18 cellular contexts compared by ENCODE assay signal in the genomic region with DNA sequence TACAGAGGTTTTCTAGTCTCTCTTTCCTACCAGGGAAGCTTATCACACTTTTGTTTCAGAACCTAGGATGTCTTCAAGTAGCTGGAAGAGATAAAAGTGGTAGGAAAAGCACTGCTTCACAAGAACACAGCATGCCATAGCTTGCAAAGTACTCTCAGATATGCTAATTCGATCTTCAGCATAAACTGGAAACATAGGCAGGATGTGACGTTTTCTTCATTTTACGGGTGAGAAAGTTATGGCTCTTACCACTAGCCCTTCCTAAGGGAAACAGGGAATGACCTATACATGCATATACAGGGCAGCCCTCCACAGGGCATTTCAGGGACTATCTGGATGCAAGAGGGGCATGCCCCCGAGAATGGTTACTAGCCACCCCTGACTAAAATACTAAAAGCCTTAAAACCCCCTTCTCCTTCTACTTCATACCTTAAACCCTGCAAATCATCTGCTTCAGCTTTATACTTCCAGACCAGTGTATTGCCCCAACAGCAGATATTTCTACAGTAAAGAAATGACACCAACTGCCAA. TPM values are rescaled to one million over a fixed set of nuclear protein-coding genes. Genes with fewer than 3 reads are reported as not detected.
DNase-seq lines count a peak whose midpoint lies in the region; ATAC-seq and TF ChIP-seq lines count a peak whose summit lies in the region.
"Had no signal": no experiment of that assay in that cellular context is flagged by ENCODE, and none has a peak within 500 bp of the region (broad histone marks: within the 10 kb centered on the region; RNA-seq: fewer than 3 reads in every experiment).

No MANE protein-coding gene starts in this region.

- TSS peak; percentile 0 for BruUV-seq in PC-3 (replicated peaks; lab: Mats Ljungman, UMichigan)

- H3K4me3 ChIP-seq in PC-3 (ENCODE audit: low read length) (peak overlapping the region; percentile 69), endodermal cell (ENCODE audit: low read length) (peak overlapping the region; percentile 37)
- H3K4me3 ChIP-seq: HAP-1 had no signal

- peaks cover 97% of the 10 kb centered on the region for H3K4me1 ChIP-seq in PC-3 (ENCODE audit: insufficient read depth, low read length)
- H3K4me1 ChIP-seq in endodermal cell (ENCODE audit: control insufficient read depth, insufficient read depth, low read length) = peaks cover 29% of the 10 kb centered on the region
- H3K4me1 ChIP-seq: HAP-1 had no signal

- intact Hi-C loops in PC-3 (cut with micrococcal nuclease) = loop anchor here (5.0 to 10.0 kb wide), 2 partner anchors 275 to 292 kb away; partner anchors contain the start of gene CD55

- no peak for TF ChIP-seq CTCF in C4-2B (conservative IDR thresholded peaks at IDR 0.05)
- no peak for TF ChIP-seq CTCF in PC-3 (conservative IDR thresholded peaks at IDR 0.05; ENCODE audit: low read depth, low read length)
- TF ChIP-seq CTCF in endodermal cell (conservative IDR thresholded peaks at IDR 0.05) = no peak
- no peak for TF ChIP-seq CTCF in nephron (IDR thresholded peaks at IDR 0.05; ENCODE audit: unreplicated experiment in 3 of 3)

- CTCF ChIA-PET in PC-3 (lab: Charles Lee) = interaction anchor here (0.6 to 0.8 kb wide), 2 partner anchors 167 to 366 kb away, joined by 3 to 4 read pairs; no protein-coding TSS in a partner anchor

- H3K9me3 ChIP-seq in PC-3 (ENCODE audit: low read length) (no peaks in the 10 kb centered on the region), endodermal cell (ENCODE audit: control insufficient read depth, low read length) (no peaks in the 10 kb centered on the region)
- H3K9me3 ChIP-seq: HAP-1 had no signal

- H3K79me2 ChIP-seq in PC-3 (ENCODE audit: low read length) = peaks cover 71% of the 10 kb centered on the region

- 68 to 83% methylated on average over 3 to 4 of the region's 4 CpGs for WGBS in endodermal cell (ENCODE audit: insufficient coverage in 1 of 2, insufficient read length in 1 of 2), 2 experiments

- peaks cover 76% of the 10 kb centered on the region for H3K4me1 Mint-ChIP-seq in endodermal cell
- H3K4me1 Mint-ChIP-seq in nephron = peaks cover 37% of the 10 kb centered on the region
- H3K4me1 Mint-ChIP-seq in activated naive CD8-positive, alpha-beta T cell treated with anti-CD3 and anti-CD28 coated beads, Interleukin-2, amount 50 U/mL, for 24 hours = no peaks in the 10 kb centered on the region
- H3K4me1 Mint-ChIP-seq: activated naive CD8-positive, alpha-beta T cell treated with anti-CD3 and anti-CD28 coated beads for 36 hours; natural killer cell had no signal

- H3K4me2 ChIP-seq in PC-3 (ENCODE audit: low read length) = peak overlapping the region; percentile 89

- POLR2A ChIA-PET in PC-3 (lab: Charles Lee; ENCODE audit: unreplicated experiment) = interaction anchor here (0.6 to 6.3 kb wide), 5 partner anchors 10 to 171 kb away, joined by 3 to 81 read pairs (median 8); partner anchors contain the start of gene PFKFB2

- DNase-seq in PC-3 (peak; percentile 73), endodermal cell (no peak), SIG-M5 (lab: John Stamatoyannopoulos, UW) (no peak), T-helper 9 cell (no peak), NCI-H128 (lab: John Stamatoyannopoulos, UW; ENCODE audit: unreplicated experiment) (no peak)
- DNase-seq in activated naive CD8-positive, alpha-beta T cell treated with anti-CD3 and anti-CD28 coated beads, Interleukin-2, amount 50 U/mL, for 24 hours = no peak
- DNase-seq: activated naive CD8-positive, alpha-beta T cell treated with anti-CD3 and anti-CD28 coated beads for 36 hours; caudate nucleus; effector memory CD8-positive, alpha-beta T cell; GDM1; natural killer cell; stimulated activated CD4-positive, alpha-beta T cell treated with anti-CD3 and anti-CD28 coated beads, Interleukin-15, amount 100 ng/mL, for 24 hours had no signal

- H3K9me2 ChIP-seq in PC-3 (replicated peaks; ENCODE audit: low read length) = no peaks in the 10 kb centered on the region

- H3K27me3 ChIP-seq in PC-3 (ENCODE audit: low read length) (no peaks in the 10 kb centered on the region), endodermal cell (ENCODE audit: control insufficient read depth, insufficient read depth, low read length, poor library complexity, severe bottlenecking) (peaks cover 24% of the 10 kb centered on the region)

- H3K27me3 Mint-ChIP-seq in endodermal cell (ENCODE audit: insufficient read depth) (peaks cover 8% of the 10 kb centered on the region), nephron (ENCODE audit: low read depth) (peaks cover 37% of the 10 kb centered on the region)
- H3K27me3 Mint-ChIP-seq in activated naive CD8-positive, alpha-beta T cell treated with anti-CD3 and anti-CD28 coated beads, Interleukin-2, amount 50 U/mL, for 24 hours = peaks cover 52% of the 10 kb centered on the region

- H3K27ac Mint-ChIP-seq in endodermal cell = peak overlapping the region; percentile 52
- H3K27ac Mint-ChIP-seq in nephron = peak overlapping the region; percentile 26 to 69 (median 62)
- H3K27ac Mint-ChIP-seq in activated naive CD8-positive, alpha-beta T cell treated with anti-CD3 and anti-CD28 coated beads, Interleukin-2, amount 50 U/mL, for 24 hours = no peak overlapping the region
- H3K27ac Mint-ChIP-seq: activated naive CD8-positive, alpha-beta T cell treated with anti-CD3 and anti-CD28 coated beads for 36 hours; effector memory CD8-positive, alpha-beta T cell; natural killer cell; stimulated activated naive CD8-positive, alpha-beta T cell treated with anti-CD3 and anti-CD28 coated beads, Interleukin-15, Interleukin-2, amounts not matched to agents 100 ng/mL and 50 ng/mL, for 24 hours had no signal

- H3K9me3 Mint-ChIP-seq in endodermal cell = no peaks in the 10 kb centered on the region
- H3K9me3 Mint-ChIP-seq in nephron = no peaks in the 10 kb centered on the region
- H3K9me3 Mint-ChIP-seq in activated naive CD8-positive, alpha-beta T cell treated with anti-CD3 and anti-CD28 coated beads, Interleukin-2, amount 50 U/mL, for 24 hours = no peaks in the 10 kb centered on the region
- H3K9me3 Mint-ChIP-seq: activated naive CD8-positive, alpha-beta T cell treated with anti-CD3 and anti-CD28 coated beads for 36 hours; effector memory CD8-positive, alpha-beta T cell; natural killer cell; stimulated activated naive CD8-positive, alpha-beta T cell treated with anti-CD3 and anti-CD28 coated beads, Interleukin-15, Interleukin-2, amounts not matched to agents 100 ng/mL and 50 ng/mL, for 24 hours had no signal

- no peak overlapping the region for H2AFZ ChIP-seq in PC-3 (ENCODE audit: low read length)

- peak overlapping the region; percentile 97; the same call in 1 of the 2 replicates for H3K27ac ChIP-seq in C4-2B
- peak overlapping the region; percentile 95 for H3K27ac ChIP-seq in PC-3 (ENCODE audit: low read length)
- no peak overlapping the region for H3K27ac ChIP-seq in endodermal cell (ENCODE audit: low read depth, low read length)

- no peaks in the 10 kb centered on the region for H4K20me1 ChIP-seq in PC-3 (ENCODE audit: low read length)

- H3F3A ChIP-seq in PC-3 (ENCODE audit: low read length, unreplicated experiment) = peaks cover 31% of the 10 kb centered on the region

- no peak for ATAC-seq in PC-3
- ATAC-seq in activated naive CD8-positive, alpha-beta T cell treated with anti-CD3 and anti-CD28 coated beads, Interleukin-2, amount 50 U/mL, for 24 hours = no peak
- ATAC-seq: effector memory CD8-positive, alpha-beta T cell; natural killer cell had no signal

- peak overlapping the region; percentile 85 for H3K9ac ChIP-seq in PC-3 (ENCODE audit: low read length)
- no peak overlapping the region for H3K9ac ChIP-seq in endodermal cell (ENCODE audit: extremely low read depth, low read length, poor library complexity, severe bottlenecking)

- H3K36me3 ChIP-seq in PC-3 (ENCODE audit: low read depth, low read length) (peaks cover 8% of the 10 kb centered on the region), endodermal cell (ENCODE audit: control insufficient read depth, insufficient read depth, low read length) (no peaks in the 10 kb centered on the region)
- H3K36me3 ChIP-seq: HAP-1 had no signal

- H3K36me3 Mint-ChIP-seq in endodermal cell (ENCODE audit: low read depth) (no peaks in the 10 kb centered on the region), nephron (ENCODE audit: low read depth) (no peaks in the 10 kb centered on the region)
- no peaks in the 10 kb centered on the region for H3K36me3 Mint-ChIP-seq in activated naive CD8-positive, alpha-beta T cell treated with anti-CD3 and anti-CD28 coated beads, Interleukin-2, amount 50 U/mL, for 24 hours (ENCODE audit: low read depth)
- H3K36me3 Mint-ChIP-seq: activated naive CD8-positive, alpha-beta T cell treated with anti-CD3 and anti-CD28 coated beads for 36 hours; natural killer cell had no signal

- H3K4me3 Mint-ChIP-seq in endodermal cell (peak overlapping the region; percentile 8), nephron (peak overlapping the region in 1 of 3 experiments; percentile 79)
- H3K4me3 Mint-ChIP-seq in activated naive CD8-positive, alpha-beta T cell treated with anti-CD3 and anti-CD28 coated beads, Interleukin-2, amount 50 U/mL, for 24 hours = no peak overlapping the region
- H3K4me3 Mint-ChIP-seq: activated naive CD8-positive, alpha-beta T cell treated with anti-CD3 and anti-CD28 coated beads for 36 hours; effector memory CD8-positive, alpha-beta T cell; natural killer cell; stimulated activated naive CD8-positive, alpha-beta T cell treated with anti-CD3 and anti-CD28 coated beads, Interleukin-15, Interleukin-2, amounts not matched to agents 100 ng/mL and 50 ng/mL, for 24 hours had no signal

RNA-seq across cellular contexts. Expression of gene C1orf116, which starts 2.5 kb away (rescaled TPM):
- 34.9 and 36.2 TPM in 2 replicates for total RNA-seq in PC-3 (2014; rRNA removed)
- under 1 TPM; 0.55 to 0.60 TPM for total RNA-seq in endodermal cell
- polyA plus RNA-seq in endodermal cell (2013, experiment 1 of 2) = 0.21 TPM
- polyA plus RNA-seq in endodermal cell (2013, experiment 2 of 2) = 0.12 TPM
- total RNA-seq: NCI-H460 had no signal

RNA-seq across cellular contexts. Expression of gene YOD1, which starts 21.0 kb away (rescaled TPM):
- 54.0 and 63.9 TPM in 2 replicates for total RNA-seq in PC-3 (2014; rRNA removed)
- 10 to 100 TPM; 10.8 to 18.8 TPM for total RNA-seq in endodermal cell
- polyA plus RNA-seq in endodermal cell (2013, experiment 1 of 2) = 13.6 TPM
- 12.5 TPM for polyA plus RNA-seq in endodermal cell (2013, experiment 2 of 2)

RNA-seq across cellular contexts. Expression of gene PFKFB2, which starts 23.0 kb away (rescaled TPM):
- total RNA-seq in PC-3 (2014; rRNA removed) (37.5 and 48.6 TPM in 2 replicates), endodermal cell (10 to 100 TPM; 11.2 to 13.4 TPM)
- polyA plus RNA-seq in endodermal cell (2013, experiment 1 of 2) = 5.9 TPM
- polyA plus RNA-seq in endodermal cell (2013, experiment 2 of 2) = 5.1 TPM

RNA-seq across cellular contexts. Expression of gene C4BPB, which starts 58.6 kb away (rescaled TPM):
- total RNA-seq in PC-3 (2014; rRNA removed) = not detected in 2 replicates
- not detected for total RNA-seq in endodermal cell
- not detected for polyA plus RNA-seq in endodermal cell (2013, experiment 1 of 2)
- not detected for polyA plus RNA-seq in endodermal cell (2013, experiment 2 of 2)
- total RNA-seq: LHCN-M2, natural killer cell, NCI-H460 had no signal

RNA-seq across cellular contexts. Expression of gene FCAMR, which starts 59.8 kb away (rescaled TPM):
- total RNA-seq in PC-3 (2014; rRNA removed) = not detected in 2 replicates
- total RNA-seq in endodermal cell = not detected
- polyA plus RNA-seq in endodermal cell (2013, experiment 1 of 2) = not detected
- not detected for polyA plus RNA-seq in endodermal cell (2013, experiment 2 of 2)
- total RNA-seq: activated naive CD8-positive, alpha-beta T cell treated with anti-CD3 and anti-CD28 coated beads for 36 hours; LHCN-M2; natural killer cell; NCI-H460 had no signal

Comparison
In these comparisons a context has a peak if more than half of its experiments do, and no peak if none do; other contexts are left out.
1. RNA of gene C1orf116, which starts 2.5 kb away (total RNA-seq): 34.9 to 36.2 TPM in PC-3; 0.55 to 0.60 TPM in endodermal cell; every median in the first group is over 10 times any median in the second.